7 cellular contexts compared by ENCODE assay signal in the genomic region with DNA sequence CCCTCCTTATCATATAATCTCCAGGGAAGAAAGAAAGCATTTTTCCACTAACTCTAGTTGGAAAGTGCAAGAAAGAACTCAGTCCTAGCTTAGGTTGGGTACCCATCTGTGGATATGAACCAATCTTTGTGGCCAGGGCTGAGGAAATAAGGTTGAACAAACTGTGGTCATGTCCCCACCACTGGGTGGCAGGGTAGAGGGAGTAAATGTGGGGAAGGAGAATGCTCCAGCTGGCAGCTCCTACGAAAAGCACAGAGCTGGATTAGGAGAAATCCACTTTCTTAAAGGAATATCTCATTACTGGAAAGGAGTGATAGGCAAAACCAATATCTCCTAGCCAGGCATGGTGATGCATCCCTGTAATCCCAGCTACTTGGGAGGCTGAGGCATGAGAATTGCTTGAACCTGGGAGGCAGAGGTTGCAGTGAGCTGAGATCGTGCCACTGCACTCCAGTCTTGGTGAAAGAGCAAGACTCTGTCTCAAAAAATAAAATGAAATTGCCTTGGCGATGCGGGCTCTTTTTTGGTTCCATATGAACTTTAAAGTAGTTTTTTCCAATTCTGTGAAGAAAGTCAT.
DNase-seq lines count a peak whose midpoint lies in the region; ATAC-seq and TF ChIP-seq lines count a peak whose summit lies in the region.

No MANE protein-coding gene starts in this region.

- peaks cover 0 to 27% (median 9%) of the 10 kb centered on the region in 3 donors for H3K4me1 ChIP-seq in gastroesophageal sphincter

- peak; percentile 7 for DNase-seq in GDM1 (lab: John Stamatoyannopoulos, UW)
- DNase-seq in Kasumi-1 (lab: John Stamatoyannopoulos, UW): peak; percentile 62 to 70
- DNase-seq in SK-MEL-5 (ENCODE audit: low read depth, low spot score): peak; percentile 80
- peak; percentile 31 for DNase-seq in stimulated activated CD8-positive, alpha-beta memory T cell treated with anti-CD3 and anti-CD28 coated beads, Interleukin-4, amount 100 ng/mL, for 48 hours
- DNase-seq in stimulated activated CD4-positive, alpha-beta T cell treated with anti-CD3 and anti-CD28 coated beads, Interleukin-4, amount 100 ng/mL, for 1 hour: no peak
- DNase-seq in NCI-H128 (lab: John Stamatoyannopoulos, UW; ENCODE audit: unreplicated experiment): no peak

- H3K27ac ChIP-seq in gastroesophageal sphincter: no peak overlapping the region

- WGBS in gastroesophageal sphincter (ENCODE audit: low coverage in 1 of 2), 2 donors: 58 to 63% methylated on average over 4 of the region's 4 CpGs

- peak; percentile 8 to 44 (median 32) for TF ChIP-seq CTCF in gastroesophageal sphincter (IDR thresholded peaks at IDR 0.05)

- TF ChIP-seq POLR2A in gastroesophageal sphincter (IDR thresholded peaks at IDR 0.05): no peak

- no peak overlapping the region for H3K4me3 ChIP-seq in gastroesophageal sphincter

- TF ChIP-seq EP300 in gastroesophageal sphincter (IDR thresholded peaks at IDR 0.05): no peak

- in situ Hi-C loops in SK-MEL-5 (cut with HindIII; ENCODE audit: low pct_unique_long_range_greater_than_20kb, low sequenced_read_pairs): no loop called here

- no peaks in the 10 kb centered on the region for H3K36me3 ChIP-seq in gastroesophageal sphincter

- H3K27me3 ChIP-seq in gastroesophageal sphincter: no peaks in the 10 kb centered on the region

- no peak for ATAC-seq in gastroesophageal sphincter

- H3K9me3 ChIP-seq in gastroesophageal sphincter: no peaks in the 10 kb centered on the region

Comparison
In these comparisons a context has a peak if more than half of its experiments do, and no peak if none do; other contexts are left out.
1. DNase-seq: peak in GDM1 (single experiment), Kasumi-1 (2 of 2), SK-MEL-5 (single experiment) and stimulated activated CD8-positive, alpha-beta memory T cell treated with anti-CD3 and anti-CD28 coated beads, Interleukin-4, amount 100 ng/mL, for 48 hours (single experiment); none in stimulated activated CD4-positive, alpha-beta T cell treated with anti-CD3 and anti-CD28 coated beads, Interleukin-4, amount 100 ng/mL, for 1 hour (single experiment) and NCI-H128 (single experiment).